ENCODE assay signal across 17 cellular contexts in genomic region chr11:70108250-70108649, GRCh38. TPM values are rescaled to one million over a fixed set of nuclear protein-coding genes. Genes with fewer than 3 reads are reported as not detected.
DNase-seq lines count a peak whose midpoint lies in the region; ATAC-seq and TF ChIP-seq lines count a peak whose summit lies in the region.
"Had no signal": no experiment of that assay in that cellular context is flagged by ENCODE, and none has a peak within 500 bp of the region (broad histone marks: within the 10 kb centered on the region; RNA-seq: fewer than 3 reads in every experiment).

No MANE protein-coding gene starts in this region.

- H3K4me3 ChIP-seq in BLaER1 (no peak overlapping the region), adipocyte (ENCODE audit: low read length) (no peak overlapping the region), fibroblast of villous mesenchyme (ENCODE audit: low read depth, low read length) (no peak overlapping the region), sigmoid colon (no peak overlapping the region)
- H3K4me3 ChIP-seq: cardiac muscle cell, K562, left lung had no signal

- TF ChIP-seq CTCF in fibroblast of villous mesenchyme (IDR thresholded peaks at IDR 0.05; ENCODE audit: insufficient read depth, low read depth, low read length), result no peak
- no peak for TF ChIP-seq CTCF in sigmoid colon (IDR thresholded peaks at IDR 0.05)

- peak overlapping the region; percentile 66 for H3K4me2 ChIP-seq in BLaER1

- 55 to 67% methylated on average over 11 of the region's 11 CpGs for WGBS in sigmoid colon, 2 donors

- peak; percentile 59 to 89 (median 73) for TF ChIP-seq EP300 in sigmoid colon (IDR thresholded peaks at IDR 0.05)

- H4K20me1 ChIP-seq in BLaER1, result no peaks in the 10 kb centered on the region

- H3K9ac ChIP-seq in BLaER1 (no peak overlapping the region), adipocyte (ENCODE audit: low read length) (no peak overlapping the region)

- H3K27ac ChIP-seq in BLaER1, result no peak overlapping the region
- H3K27ac ChIP-seq in sigmoid colon, result peak overlapping the region; percentile 3 to 88 (median 81)
- H3K27ac ChIP-seq: cardiac muscle cell, left lung had no signal

- H3K36me3 ChIP-seq in BLaER1 (no peaks in the 10 kb centered on the region), adipocyte (ENCODE audit: control insufficient read depth, insufficient read depth, low read length, severe bottlenecking) (no peaks in the 10 kb centered on the region), sigmoid colon (no peaks in the 10 kb centered on the region)
- H3K36me3 ChIP-seq: cardiac muscle cell, left lung had no signal

- H3K9me3 ChIP-seq in BLaER1 (no peaks in the 10 kb centered on the region), adipocyte (ENCODE audit: control insufficient read depth, low read length) (no peaks in the 10 kb centered on the region), sigmoid colon (no peaks in the 10 kb centered on the region)
- H3K9me3 ChIP-seq: left lung had no signal

- H3K4me1 ChIP-seq in BLaER1 (peaks cover 81% of the 10 kb centered on the region), adipocyte (ENCODE audit: control insufficient read depth, insufficient read depth, low read length) (peaks cover 4% of the 10 kb centered on the region), sigmoid colon (peaks cover 0 to 53% (median 42%) of the 10 kb centered on the region in 4 donors)
- H3K4me1 ChIP-seq: left lung had no signal

- intact Hi-C loops in sigmoid colon (cut with DNase I), result no loop called here

- TF ChIP-seq POLR2A in sigmoid colon (IDR thresholded peaks at IDR 0.05), result peak in 1 of 2 donors; percentile 24

- H3K27me3 ChIP-seq in BLaER1 (no peaks in the 10 kb centered on the region; the same call in 1 of the 2 replicates), adipocyte (replicated peaks; ENCODE audit: control insufficient read depth, insufficient read depth, low read length) (peaks cover 29% of the 10 kb centered on the region), sigmoid colon (no peaks in the 10 kb centered on the region)
- H3K27me3 ChIP-seq: cardiac muscle cell had no signal

- DNase-seq in adipocyte (ENCODE audit: low read depth), result peak; percentile 48
- peak; percentile 33 for DNase-seq in fibroblast of villous mesenchyme (ENCODE audit: low read depth)
- peak; percentile 89 for DNase-seq in sigmoid colon
- no peak for DNase-seq in NCI-H82 treated with DMSO at 0.1 percent for 48 hours (lab: John Stamatoyannopoulos, UW; ENCODE audit: unreplicated experiment)
- no peak for DNase-seq in amygdala (lab: John Stamatoyannopoulos, UW)
- DNase-seq in NOMO-1 treated with dmso at 0.1 percent for 144 hours (lab: John Stamatoyannopoulos, UW; ENCODE audit: unreplicated experiment), result no peak
- DNase-seq: activated naive CD4-positive, alpha-beta T cell treated with anti-CD3 and anti-CD28 coated beads, Interleukin-2, amount 10 ng/mL, durations not matched to agents 7 days and 5 days; activated T-cell treated with anti-CD3 and anti-CD28 coated beads, Interleukin-2, amount 50 U/mL, for 1 hour; NCI-H1092; stimulated activated CD4-positive, alpha-beta T cell treated with anti-CD3 and anti-CD28 coated beads, Interleukin-4, amount 100 ng/mL, for 24 hours had no signal

- ATAC-seq in GM19324 (IDR thresholded peaks at IDR 0.05; ENCODE audit: low FRiP score, unreplicated experiment), result no peak
- ATAC-seq: K562, left lung, SK-N-SH treated with all-trans-retinoic acid at 6 μM for 48 hours had no signal

RNA-seq across cellular contexts. Expression of gene ANO1, which starts 30.1 kb away (rescaled TPM):
- total RNA-seq in fibroblast of villous mesenchyme, result not detected in 2 replicates
- total RNA-seq in sigmoid colon, result 10 to 100 TPM; 17.4 to 33.9 (median 20.2) TPM
- 1 to 10 TPM in 2 of 3 donors, under 1 TPM in 1; 0.60 to 5.7 (median 3.0) TPM for polyA plus RNA-seq in sigmoid colon
- total RNA-seq: K562, osteoblast had no signal
- polyA plus RNA-seq: K562 had no signal

Comparison
In these comparisons a context has a peak if more than half of its experiments do, and no peak if none do; other contexts are left out.
1. DNase-seq: peak in adipocyte (single experiment), fibroblast of villous mesenchyme (single experiment) and sigmoid colon (single experiment); none in NCI-H82 treated with DMSO at 0.1 percent for 48 hours (single experiment), amygdala (0 of 56) and NOMO-1 treated with dmso at 0.1 percent for 144 hours (single experiment).
2. RNA of gene ANO1, which starts 30.1 kb away (total RNA-seq): 17.4 to 33.9 TPM in sigmoid colon; not detected in fibroblast of villous mesenchyme; every median in the first group is over 10 times any median in the second.